21 cellular contexts compared by ENCODE assay signal in the genomic region with DNA sequence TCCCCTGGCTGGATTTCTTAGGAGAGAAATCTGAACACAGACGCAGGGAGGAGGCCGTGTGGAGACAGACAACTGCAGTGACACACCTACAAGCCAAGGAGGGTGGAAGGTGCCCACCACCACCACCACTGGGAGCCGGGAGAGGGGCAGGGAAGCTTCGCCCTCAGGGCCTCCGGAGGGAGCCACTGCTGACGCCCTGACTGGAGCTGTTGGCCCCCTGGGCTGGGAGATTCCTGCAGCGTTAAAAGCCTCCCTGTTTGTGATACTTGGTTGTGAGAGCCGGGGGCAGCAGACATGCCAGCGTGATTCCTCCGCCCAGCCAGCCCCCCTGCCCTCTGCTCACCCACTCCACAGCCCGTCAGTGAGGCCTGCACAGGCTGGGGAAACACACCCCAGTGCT.
DNase-seq lines count a peak whose midpoint lies in the region; ATAC-seq and TF ChIP-seq lines count a peak whose summit lies in the region.
"Had no signal": no experiment of that assay in that cellular context is flagged by ENCODE, and none has a peak within 500 bp of the region (broad histone marks: within the 10 kb centered on the region; RNA-seq: fewer than 3 reads in every experiment).

No MANE protein-coding gene starts in this region.

- H3K27ac ChIP-seq in cardiac muscle cell (peak overlapping the region; percentile 22), SK-N-MC (peak overlapping the region; percentile 54), gastroesophageal sphincter (peak overlapping the region in 3 of 4 donors; percentile 79 to 81 (median 79))
- H3K27ac ChIP-seq: KMS-11, Peyer's patch had no signal

- H3K4me1 ChIP-seq in cardiac muscle cell (ENCODE audit: low read depth) (peaks cover 13% of the 10 kb centered on the region), gastroesophageal sphincter (peaks cover 0 to 100% (median 18%) of the 10 kb centered on the region in 3 donors)
- H3K4me1 ChIP-seq: Peyer's patch had no signal

- H3K36me3 ChIP-seq in cardiac muscle cell (no peaks in the 10 kb centered on the region), SK-N-MC (ENCODE audit: insufficient read depth, low read length) (no peaks in the 10 kb centered on the region), gastroesophageal sphincter (peaks cover 0 to 36% of the 10 kb centered on the region in 2 donors)

- no peak for TF ChIP-seq CTCF in cardiac muscle cell (IDR thresholded peaks at IDR 0.05; ENCODE audit: low read depth, low read length)
- TF ChIP-seq CTCF in gastroesophageal sphincter (IDR thresholded peaks at IDR 0.05), result no peak

- intact Hi-C loops in Right ventricle myocardium inferior (cut with DNase I) (loop anchor here (5.0 kb wide), 1 partner anchor 47 kb away; no protein-coding TSS in a partner anchor), sciatic nerve (cut with DNase I) (no loop called here)

- TF ChIP-seq POLR2A in gastroesophageal sphincter (IDR thresholded peaks at IDR 0.05), result no peak

- ATAC-seq in Right ventricle myocardium inferior (no peak), gastroesophageal sphincter (no peak), sciatic nerve (peak; percentile 37), GM21515 (IDR thresholded peaks at IDR 0.05; ENCODE audit: unreplicated experiment) (no peak), HG03025 (IDR thresholded peaks at IDR 0.05; ENCODE audit: low FRiP score, unreplicated experiment) (no peak)
- ATAC-seq: HepG2, SK-N-SH treated with all-trans-retinoic acid at 6 μM for 48 hours had no signal

- DNase-seq in cardiac muscle cell (ENCODE audit: low read depth in 1 of 2, low spot score in 1 of 2) (no peak), Right ventricle myocardium inferior (ENCODE audit: missing footprints) (no peak), SK-N-MC (ENCODE audit: low read depth, low spot score) (no peak), sciatic nerve (ENCODE audit: low spot score) (no peak), SW 1271 (lab: John Stamatoyannopoulos, UW) (no peak)
- DNase-seq: 8988T, DMS79 treated with DMSO at 0.1 percent for 48 hours, H7, MV-4-11, NCI-H1436, NCI-H1930, NCI-H2171 treated with DMSO at 0.1 percent for 48 hours, NCI-H446, Peyer's patch, SHP77 had no signal

- H3K9me3 ChIP-seq in cardiac muscle cell (ENCODE audit: low read depth), result no peaks in the 10 kb centered on the region
- H3K9me3 ChIP-seq in SK-N-MC (ENCODE audit: low read depth, low read length), result no peaks in the 10 kb centered on the region
- peaks cover 0 to 2% (median 0%) of the 10 kb centered on the region in 3 donors for H3K9me3 ChIP-seq in gastroesophageal sphincter
- H3K9me3 ChIP-seq: Peyer's patch had no signal

- no peak for TF ChIP-seq EP300 in gastroesophageal sphincter (IDR thresholded peaks at IDR 0.05)

- H3K9ac ChIP-seq in SK-N-MC (ENCODE audit: insufficient read length), result peak overlapping the region; percentile 15
- H3K9ac ChIP-seq: KMS-11 had no signal

- H3K27me3 ChIP-seq in cardiac muscle cell (no peaks in the 10 kb centered on the region), gastroesophageal sphincter (no peaks in the 10 kb centered on the region)
- H3K27me3 ChIP-seq: Peyer's patch had no signal

- WGBS in gastroesophageal sphincter (ENCODE audit: low coverage in 1 of 2), 2 donors, result 53 to 82% methylated on average over 2 to 5 of the region's 11 CpGs

- H3K4me3 ChIP-seq in cardiac muscle cell (no peak overlapping the region), SK-N-MC (no peak overlapping the region), gastroesophageal sphincter (no peak overlapping the region)
- H3K4me3 ChIP-seq: Peyer's patch had no signal

Comparison
In these comparisons a context has a peak if more than half of its experiments do, and no peak if none do; other contexts are left out.
1. H3K27ac ChIP-seq: peak in every context shown above with its lines; median percentile 79 in gastroesophageal sphincter; 54 in SK-N-MC; 22 in cardiac muscle cell.